1 cellular context compared by ENCODE assay signal in genomic region chr5:141889282-141889871, GRCh38.
TF ChIP-seq lines count a peak whose summit lies in the region.

No MANE protein-coding gene starts in this region.

TF ChIP-seq in HepG2, 621 proteins besides CTCF, POLR2A, EP300 and RAD21:
- TF ChIP-seq HOXD1 (CRISPR knock-in tag; IDR thresholded peaks at IDR 0.05) (no peak), STAG1 (CRISPR knock-in tag; IDR thresholded peaks at IDR 0.05) (peak; percentile 54)
